In the genomic region with DNA sequence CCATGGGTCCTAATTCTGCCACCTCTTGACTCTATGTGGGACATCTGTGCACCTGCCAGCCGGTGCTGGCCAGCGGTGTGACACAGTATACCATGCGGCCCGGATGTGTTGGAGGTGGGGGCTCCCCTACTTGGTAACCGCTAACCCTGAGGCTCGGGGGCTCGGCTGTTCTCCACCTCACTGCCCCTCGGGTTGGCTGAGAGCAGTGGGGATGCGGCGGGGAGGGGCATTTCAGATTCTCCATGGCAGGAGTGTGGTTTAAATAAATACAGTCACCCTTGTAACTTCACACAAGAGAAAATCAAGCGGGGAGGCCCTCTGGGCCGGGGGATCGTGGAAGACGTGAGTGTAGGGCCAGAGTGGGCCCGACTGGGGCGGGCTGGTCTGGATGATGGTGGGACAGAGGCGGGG, we compare ENCODE assay signal across 22 cellular contexts. TPM values are rescaled to one million over a fixed set of nuclear protein-coding genes. Genes with fewer than 3 reads are reported as not detected.
"Had no signal": no experiment of that assay in that cellular context is flagged by ENCODE, and none has a peak within 500 bp of the region (broad histone marks: within the 10 kb centered on the region; RNA-seq: fewer than 3 reads in every experiment).

No MANE protein-coding gene starts in this region.

- H3K36me3 Mint-ChIP-seq: activated naive CD4-positive, alpha-beta T cell treated with anti-CD3 and anti-CD28 coated beads, Interleukin-2, amount 10 ng/mL, durations not matched to agents 7 days and 5 days; stimulated activated memory B cell treated with anti-CD40 and anti-IgM and Interleukin-4, amounts not matched to agents 10 μg/mL and 1 μg/mL and 100 μg/mL, for 72 hours; T-cell had no signal

- H3K27me3 ChIP-seq: tibial nerve had no signal

- H3K4me3 Mint-ChIP-seq: activated CD8-positive, alpha-beta T cell treated with anti-CD3 and anti-CD28 coated beads for 36 hours; activated naive CD4-positive, alpha-beta T cell treated with anti-CD3 and anti-CD28 coated beads, Interleukin-2, amount 10 ng/mL, durations not matched to agents 7 days and 5 days; activated T-helper 17 cell treated with anti-CD3 and anti-CD28 coated beads, Interleukin-2, amount 50 U/mL, for 72 hours; endodermal cell; nephron; stimulated activated memory B cell treated with anti-CD40 and anti-IgM and Interleukin-4, amounts not matched to agents 10 μg/mL and 1 μg/mL and 100 μg/mL, for 72 hours; T-cell had no signal

- H3K27me3 Mint-ChIP-seq: activated CD8-positive, alpha-beta T cell treated with anti-CD3 and anti-CD28 coated beads for 36 hours had no signal

- H3K4me3 ChIP-seq: heart right ventricle, tibial nerve had no signal

- ATAC-seq: activated CD8-positive, alpha-beta T cell treated with anti-CD3 and anti-CD28 coated beads for 36 hours; activated T-helper 17 cell treated with anti-CD3 and anti-CD28 coated beads, Interleukin-2, amount 50 U/mL, for 72 hours; left lobe of liver; T-cell had no signal

- H3K27ac ChIP-seq: heart right ventricle, tibial nerve had no signal

- H3K36me3 ChIP-seq: heart right ventricle, tibial nerve had no signal

- H3K27ac Mint-ChIP-seq: activated CD8-positive, alpha-beta T cell treated with anti-CD3 and anti-CD28 coated beads for 36 hours; activated naive CD4-positive, alpha-beta T cell treated with anti-CD3 and anti-CD28 coated beads, Interleukin-2, amount 10 ng/mL, durations not matched to agents 7 days and 5 days; activated T-helper 17 cell treated with anti-CD3 and anti-CD28 coated beads, Interleukin-2, amount 50 U/mL, for 72 hours; nephron; stimulated activated memory B cell treated with anti-CD40 and anti-IgM and Interleukin-4, amounts not matched to agents 10 μg/mL and 1 μg/mL and 100 μg/mL, for 72 hours; T-cell had no signal

- H3K9me3 Mint-ChIP-seq: activated CD8-positive, alpha-beta T cell treated with anti-CD3 and anti-CD28 coated beads for 36 hours; activated naive CD4-positive, alpha-beta T cell treated with anti-CD3 and anti-CD28 coated beads, Interleukin-2, amount 10 ng/mL, durations not matched to agents 7 days and 5 days; activated T-helper 17 cell treated with anti-CD3 and anti-CD28 coated beads, Interleukin-2, amount 50 U/mL, for 72 hours; endodermal cell; nephron; stimulated activated memory B cell treated with anti-CD40 and anti-IgM and Interleukin-4, amounts not matched to agents 10 μg/mL and 1 μg/mL and 100 μg/mL, for 72 hours; T-cell had no signal

- H3K9me3 ChIP-seq: heart right ventricle, tibial nerve had no signal

- DNase-seq: activated CD4-positive, alpha-beta T cell treated with anti-CD3 and anti-CD28 coated beads for 4 hours; activated CD8-positive, alpha-beta T cell treated with anti-CD3 and anti-CD28 coated beads for 36 hours; mesenchymal stem cell; T-helper 9 cell had no signal

- H3K4me1 ChIP-seq: heart right ventricle, tibial nerve had no signal

- H3K4me1 Mint-ChIP-seq: activated naive CD4-positive, alpha-beta T cell treated with anti-CD3 and anti-CD28 coated beads, Interleukin-2, amount 10 ng/mL, durations not matched to agents 7 days and 5 days; activated T-helper 17 cell treated with anti-CD3 and anti-CD28 coated beads, Interleukin-2, amount 50 U/mL, for 72 hours; endodermal cell; nephron; stimulated activated memory B cell treated with anti-CD40 and anti-IgM and Interleukin-4, amounts not matched to agents 10 μg/mL and 1 μg/mL and 100 μg/mL, for 72 hours; T-cell had no signal

RNA-seq across cellular contexts. Expression of a gene that starts 11.0 kb away (rescaled TPM):
- total RNA-seq: activated CD8-positive, alpha-beta T cell treated with anti-CD3 and anti-CD28 coated beads for 36 hours; activated T-helper 17 cell treated with anti-CD3 and anti-CD28 coated beads, Interleukin-2, amount 50 U/mL, for 72 hours; astrocyte; bronchial epithelial cell; dermis microvascular lymphatic vessel endothelial cell; endodermal cell; epithelial cell of proximal tubule; frontal cortex; heart right ventricle; left lobe of liver; osteocyte; pulmonary artery endothelial cell; subcutaneous adipose tissue; T-cell; tibial nerve had no signal
- polyA plus RNA-seq: adipose tissue, heart right ventricle had no signal

RNA-seq across cellular contexts. Expression of a gene that starts 22.3 kb away (rescaled TPM):
- total RNA-seq: activated CD8-positive, alpha-beta T cell treated with anti-CD3 and anti-CD28 coated beads for 36 hours; activated T-helper 17 cell treated with anti-CD3 and anti-CD28 coated beads, Interleukin-2, amount 50 U/mL, for 72 hours; astrocyte; bronchial epithelial cell; dermis microvascular lymphatic vessel endothelial cell; endodermal cell; epithelial cell of proximal tubule; frontal cortex; heart right ventricle; left lobe of liver; osteocyte; pulmonary artery endothelial cell; subcutaneous adipose tissue; T-cell; tibial nerve had no signal
- polyA plus RNA-seq: heart right ventricle had no signal

RNA-seq across cellular contexts. Expression of a gene that starts 29.6 kb away (rescaled TPM):
- total RNA-seq: activated CD8-positive, alpha-beta T cell treated with anti-CD3 and anti-CD28 coated beads for 36 hours; activated T-helper 17 cell treated with anti-CD3 and anti-CD28 coated beads, Interleukin-2, amount 50 U/mL, for 72 hours; astrocyte; bronchial epithelial cell; dermis microvascular lymphatic vessel endothelial cell; endodermal cell; epithelial cell of proximal tubule; frontal cortex; heart right ventricle; left lobe of liver; osteocyte; pulmonary artery endothelial cell; subcutaneous adipose tissue; T-cell; tibial nerve had no signal
- polyA plus RNA-seq: adipose tissue, heart right ventricle had no signal

RNA-seq across cellular contexts. Expression of a gene that starts 44.5 kb away (rescaled TPM):
- total RNA-seq: activated CD8-positive, alpha-beta T cell treated with anti-CD3 and anti-CD28 coated beads for 36 hours; activated T-helper 17 cell treated with anti-CD3 and anti-CD28 coated beads, Interleukin-2, amount 50 U/mL, for 72 hours; astrocyte; bronchial epithelial cell; dermis microvascular lymphatic vessel endothelial cell; endodermal cell; epithelial cell of proximal tubule; frontal cortex; heart right ventricle; left lobe of liver; osteocyte; pulmonary artery endothelial cell; subcutaneous adipose tissue; T-cell; tibial nerve had no signal
- polyA plus RNA-seq: adipose tissue, heart right ventricle had no signal

RNA-seq across cellular contexts. Expression of a gene that starts 51.4 kb away (rescaled TPM):
- total RNA-seq: activated CD8-positive, alpha-beta T cell treated with anti-CD3 and anti-CD28 coated beads for 36 hours; activated T-helper 17 cell treated with anti-CD3 and anti-CD28 coated beads, Interleukin-2, amount 50 U/mL, for 72 hours; astrocyte; bronchial epithelial cell; dermis microvascular lymphatic vessel endothelial cell; endodermal cell; epithelial cell of proximal tubule; frontal cortex; heart right ventricle; left lobe of liver; osteocyte; pulmonary artery endothelial cell; subcutaneous adipose tissue; T-cell; tibial nerve had no signal
- polyA plus RNA-seq: adipose tissue, heart right ventricle had no signal
